ENCODE assay signal across 13 cellular contexts in genomic region chr14:69375722-69376121, GRCh38. TPM values are rescaled to one million over a fixed set of nuclear protein-coding genes. Genes with fewer than 3 reads are reported as not detected.
DNase-seq lines count a peak whose midpoint lies in the region; ATAC-seq, FAIRE-seq and TF ChIP-seq lines count a peak whose summit lies in the region.
"Had no signal": no experiment of that assay in that cellular context is flagged by ENCODE, and none has a peak within 500 bp of the region (broad histone marks: within the 10 kb centered on the region; RNA-seq: fewer than 3 reads in every experiment).

No MANE protein-coding gene starts in this region.

- no peak overlapping the region for H2BK20ac ChIP-seq in H1 (ENCODE audit: low read length)

- no peaks in the 10 kb centered on the region for H3K4me1 Mint-ChIP-seq in endothelial cell (ENCODE audit: unreplicated experiment)
- H3K4me1 Mint-ChIP-seq: GM23338 had no signal

- intact Hi-C loops in HepG2 (cut with micrococcal nuclease; ENCODE audit: unreplicated experiment) (no loop called here), right lobe of liver (cut with DNase I) (no loop called here)

- H3K9ac ChIP-seq in HepG2 (ENCODE audit: insufficient read depth, low read depth, low read length) (no peak overlapping the region), H1 (replicated peaks in 1 of 4; ENCODE audit: extremely low read depth in 1 of 4, low read depth in 3 of 4, low read length in 3 of 4) (no peak overlapping the region)

- no peak overlapping the region for H2BK15ac ChIP-seq in H1 (ENCODE audit: low read length)

- TF ChIP-seq RAD21 in HepG2 (CRISPR knock-in tag; IDR thresholded peaks at IDR 0.05) (no peak), H1 (IDR thresholded peaks at IDR 0.05 in 1 of 2, conservative IDR thresholded peaks at IDR 0.05 in 1 of 2; ENCODE audit: low read depth in 2 of 2, low read length in 2 of 2) (no peak)

- no peak for TF ChIP-seq EP300 in HepG2 (IDR thresholded peaks at IDR 0.05; ENCODE audit: low read depth in 2 of 2, low read length in 2 of 2)
- TF ChIP-seq EP300 in HepG2 (CRISPR knock-in tag; IDR thresholded peaks at IDR 0.05; ENCODE audit: borderline replicate concordance) = no peak
- no peak for TF ChIP-seq EP300 in H1 (IDR thresholded peaks at IDR 0.05; ENCODE audit: borderline replicate concordance in 1 of 2, low read depth in 2 of 2, low read length in 2 of 2)

- ATAC-seq in HepG2 = no peak
- ATAC-seq in right lobe of liver = no peak
- ATAC-seq: GM23338, K562 had no signal

- H3K23ac ChIP-seq in H1 (ENCODE audit: insufficient read length) = no peak overlapping the region

- H3K23me2 ChIP-seq in H1 (ENCODE audit: low read depth, low read length) = no peaks in the 10 kb centered on the region

- H4K8ac ChIP-seq in H1 (ENCODE audit: extremely low read depth, insufficient read depth, low read length) = no peak overlapping the region

- H3K4me1 ChIP-seq in HepG2 (ENCODE audit: insufficient read depth, low read length) (0 out of 2 replicates have a peak, but pooled peaks cover 9% of the 10 kb centered on the region), right lobe of liver (no peaks in the 10 kb centered on the region), H1 (replicated peaks in 1 of 4; ENCODE audit: control insufficient read depth in 3 of 4, insufficient read depth in 4 of 4, low read length in 3 of 4) (no peaks in the 10 kb centered on the region)

- H3K4me2 ChIP-seq in HepG2 (ENCODE audit: low read depth, low read length) (no peak overlapping the region), H1 (ENCODE audit: insufficient read depth in 1 of 2, low read depth in 2 of 2, low read length in 2 of 2) (no peak overlapping the region)
- H3K4me2 ChIP-seq: GM23338 had no signal

- no peak overlapping the region for H4K5ac ChIP-seq in H1 (ENCODE audit: insufficient read length, low read depth, low read length)

- peaks cover 2% of the 10 kb centered on the region for H3K27me3 Mint-ChIP-seq in endothelial cell (ENCODE audit: unreplicated experiment)
- H3K27me3 Mint-ChIP-seq: CD4-positive, alpha-beta memory T cell had no signal

- H3K27ac ChIP-seq in HepG2 (ENCODE audit: extremely low read length, insufficient read depth, low read length) (no peak overlapping the region), right lobe of liver (no peak overlapping the region), H1 (ENCODE audit: low read depth, low read length) (no peak overlapping the region)
- H3K27ac ChIP-seq: C4-2B had no signal

- H3K4ac ChIP-seq in H1 (replicated peaks; ENCODE audit: insufficient read length, low read depth, low read length) = no peak overlapping the region

- WGBS in HepG2 (ENCODE audit: low lambda C conversion rate) = 93% methylated on average over 5 of the region's 5 CpGs
- WGBS in right lobe of liver (ENCODE audit: insufficient coverage, low coverage, low lambda C conversion rate, missing lambda C conversion rate) = 90% methylated on average over 3 of the region's 5 CpGs
- 94% methylated on average over 5 of the region's 5 CpGs; no CpG with 5 or more reads in 1 of the 2 experiments for WGBS in H1 (ENCODE audit: extremely low coverage in 1 of 2, insufficient coverage in 1 of 2, insufficient read length in 1 of 2, insufficient replicate concordance in 2 of 2, low coverage in 1 of 2, low lambda C conversion rate in 2 of 2, missing lambda C conversion rate in 1 of 2), 2 experiments

- no peaks in the 10 kb centered on the region; the same call in 1 of the 2 replicates for H4K20me1 ChIP-seq in HepG2 (ENCODE audit: insufficient read depth, low read length)
- H4K20me1 ChIP-seq in H1 (replicated peaks in 1 of 2; ENCODE audit: control insufficient read depth in 1 of 2, insufficient read depth in 2 of 2, low read length in 2 of 2) = peaks cover 0 to 3% of the 10 kb centered on the region in 2 experiments

- H3K79me2 ChIP-seq in HepG2 (ENCODE audit: insufficient read depth, low read length) (no peaks in the 10 kb centered on the region), H1 (ENCODE audit: control insufficient read depth in 1 of 2, insufficient read depth in 2 of 2, low read length in 2 of 2) (no peaks in the 10 kb centered on the region)

- peaks cover 26% of the 10 kb centered on the region for H3K36me3 Mint-ChIP-seq in endothelial cell (ENCODE audit: low read depth, unreplicated experiment)

- no peak overlapping the region for H2BK120ac ChIP-seq in H1 (replicated peaks; ENCODE audit: low read depth, low read length)

- H3K27me3 ChIP-seq in HepG2 (ENCODE audit: control insufficient read depth in 1 of 2, insufficient read depth in 2 of 2, low read length in 2 of 2) = no peaks in the 10 kb centered on the region
- H3K27me3 ChIP-seq in right lobe of liver = no peaks in the 10 kb centered on the region
- no peaks in the 10 kb centered on the region for H3K27me3 ChIP-seq in H1 (replicated peaks in 1 of 4; ENCODE audit: control insufficient read depth in 3 of 4, extremely low read depth in 1 of 4, insufficient read depth in 3 of 4, low read length in 3 of 4)

- no peak for TF ChIP-seq POLR2A in HepG2 (IDR thresholded peaks at IDR 0.05; ENCODE audit: insufficient read depth in 1 of 2, low read depth in 2 of 2, low read length in 2 of 2)
- TF ChIP-seq POLR2A in right lobe of liver (IDR thresholded peaks at IDR 0.05) = no peak
- peak; percentile 56; the same call in 1 of the 2 replicates for TF ChIP-seq POLR2A in GM12891 (IDR thresholded peaks at IDR 0.05; ENCODE audit: low read depth, low read length)
- no peak for TF ChIP-seq POLR2A in H1 (IDR thresholded peaks at IDR 0.05; ENCODE audit: control extremely low read depth in 1 of 2, low read depth in 2 of 2, low read length in 2 of 2)

- no peaks in the 10 kb centered on the region; the same call in 1 of the 2 replicates for H3K79me1 ChIP-seq in H1 (ENCODE audit: low read depth, low read length)

- H3K9me3 ChIP-seq in HepG2 (ENCODE audit: low read length) = no peaks in the 10 kb centered on the region
- H3K9me3 ChIP-seq in right lobe of liver = no peaks in the 10 kb centered on the region
- H3K9me3 ChIP-seq in H1 (ENCODE audit: insufficient read depth in 2 of 2, low read depth in 1 of 2, low read length in 1 of 2) = no peaks in the 10 kb centered on the region

- in situ Hi-C loops in HepG2 (cut with HindIII; ENCODE audit: extremely low pct_ligation_motif_present, low pct_unique_long_range_greater_than_20kb) = no loop called here

- no peaks in the 10 kb centered on the region for H3K9me3 Mint-ChIP-seq in endothelial cell (ENCODE audit: unreplicated experiment)

- no peak for FAIRE-seq in HepG2 (lab: Jason Lieb, UNC)
- FAIRE-seq in GM12891 (lab: Jason Lieb, UNC) = no peak
- FAIRE-seq in H1 (lab: Jason Lieb, UNC) = no peak
- FAIRE-seq: K562 had no signal

- H3K27ac Mint-ChIP-seq in endothelial cell (ENCODE audit: unreplicated experiment) = no peak overlapping the region
- H3K27ac Mint-ChIP-seq: GM23338 had no signal

- POLR2A ChIA-PET in HepG2 (lab: Yijun Ruan, JAX) (interaction anchor here (1.6 kb wide), 1 partner anchor 23 kb away, joined by 12 read pairs; the partner anchor contains the start of genes ERH and SLC39A9), H1 (lab: Charles Lee; ENCODE audit: partially characterized antibody) (interaction anchor here (0.6 to 2.0 kb wide), 4 partner anchors 9 to 22 kb away, joined by 3 to 8 read pairs (median 6); partner anchors contain the start of genes ERH and SLC39A9)

- H4K91ac ChIP-seq in H1 (replicated peaks; ENCODE audit: insufficient read length, low read length) = no peak overlapping the region

- no peak overlapping the region for H3K56ac ChIP-seq in H1 (replicated peaks; ENCODE audit: insufficient read length, low read depth, low read length)

- TF ChIP-seq CTCF in HepG2 (CRISPR knock-in tag; IDR thresholded peaks at IDR 0.05) (no peak), right lobe of liver (IDR thresholded peaks at IDR 0.05) (no peak), H1 (IDR thresholded peaks at IDR 0.05; ENCODE audit: control extremely low read depth in 1 of 3, insufficient read depth in 1 of 3, low read depth in 1 of 3, low read length in 3 of 3) (no peak), endothelial cell (IDR thresholded peaks at IDR 0.05; ENCODE audit: unreplicated experiment) (no peak)

- H3K4me3 ChIP-seq in HepG2 (replicated peaks in 1 of 3; ENCODE audit: insufficient read depth in 1 of 3, low read depth in 2 of 3, low read length in 3 of 3) (no peak overlapping the region), right lobe of liver (no peak overlapping the region), H1 (ENCODE audit: extremely low read depth in 1 of 4, insufficient read depth in 2 of 4, low read depth in 3 of 4, low read length in 4 of 4) (no peak overlapping the region)
- H3K4me3 ChIP-seq: GM23338, K562 had no signal

- H2AFZ ChIP-seq in HepG2 (ENCODE audit: low read length) = no peak overlapping the region
- H2AFZ ChIP-seq in H1 (ENCODE audit: low read length) = no peak overlapping the region
- H2AFZ ChIP-seq: GM23338 had no signal

- no TSS peak for BruUV-seq in HepG2 (replicated peaks; lab: Mats Ljungman, UMichigan)

- no peak overlapping the region for H2AK5ac ChIP-seq in H1 (ENCODE audit: low read depth, low read length)

- H3K36me3 ChIP-seq in HepG2 (replicated peaks in 1 of 2; ENCODE audit: control insufficient read depth in 1 of 2, insufficient read depth in 2 of 2, low read length in 2 of 2) = peaks cover 4 to 30% of the 10 kb centered on the region in 2 experiments
- peaks cover 0 to 12% (median 3%) of the 10 kb centered on the region in 4 donors for H3K36me3 ChIP-seq in right lobe of liver
- peaks cover 3 to 40% (median 27%) of the 10 kb centered on the region in 4 experiments; a peak in 7 of 8 replicates for H3K36me3 ChIP-seq in H1 (ENCODE audit: control insufficient read depth in 2 of 4, insufficient read depth in 4 of 4, low read length in 3 of 4)

- no peak overlapping the region for H3K18ac ChIP-seq in H1 (ENCODE audit: extremely low read depth, low read length)

- CTCF ChIA-PET in HepG2 (lab: Yijun Ruan, JAX; ENCODE audit: low intra/inter-chr PET ratio, low total read pairs) (no interaction called here), H1 (lab: Charles Lee; ENCODE audit: partially characterized antibody) (interaction anchor here (0.9 to 1.5 kb wide), 4 partner anchors 65 to 246 kb away, joined by 3 read pairs; no protein-coding TSS in a partner anchor)

- DNase-seq in HepG2 (ENCODE audit: low spot score) (no peak), right lobe of liver (no peak), GM12891 (ENCODE audit: insufficient read length, low spot score) (no peak), H1 (ENCODE audit: low read depth in 1 of 2, low spot score in 2 of 2) (no peak), endothelial cell (ENCODE audit: low spot score) (no peak), HuH-7 (ENCODE audit: low spot score) (no peak), globus pallidus (ENCODE audit: low spot score) (no peak)
- DNase-seq: CD4-positive, alpha-beta memory T cell; DMS79 treated with DMSO at 0.1 percent for 48 hours; H7 had no signal

- no peak overlapping the region for H3K4me3 Mint-ChIP-seq in endothelial cell (ENCODE audit: unreplicated experiment)
- H3K4me3 Mint-ChIP-seq: CD4-positive, alpha-beta memory T cell; GM23338 had no signal

- no peak overlapping the region for H2BK12ac ChIP-seq in H1 (ENCODE audit: low read depth, low read length)

- no peak overlapping the region for H2BK5ac ChIP-seq in H1 (ENCODE audit: low read depth, low read length)

- H3K14ac ChIP-seq in H1 (ENCODE audit: insufficient read length) = no peak overlapping the region

RNA-seq across cellular contexts. Expression of gene ERH, which starts 22.4 kb away (rescaled TPM):
- total RNA-seq in HepG2 (2016; rRNA removed; fragmentation: Illumina TruSeq; extraction: Trizol) (341 and 491 TPM in 2 replicates), right lobe of liver (10 to 100 TPM; 46.0 to 71.7 (median 68.5) TPM), endothelial cell (ENCODE audit: unreplicated experiment) (282 TPM)
- 125 and 129 TPM in 2 replicates for total RNA-seq in HepG2 (2016; cell fraction: cytosol; rRNA removed; fragmentation: Illumina TruSeq; extraction: Trizol; ENCODE audit: low read depth)
- 358 and 522 TPM in 2 replicates for total RNA-seq in HepG2 (2016; cell fraction: insoluble cytoplasmic fraction; rRNA removed; fragmentation: Illumina TruSeq; extraction: Trizol)
- total RNA-seq in HepG2 (2016; cell fraction: membrane; rRNA removed; fragmentation: Illumina TruSeq; extraction: Trizol) = 183 and 193 TPM in 2 replicates
- total RNA-seq in HepG2 (2016; cell fraction: nucleus; rRNA removed; fragmentation: Illumina TruSeq; extraction: Trizol) = 143 and 174 TPM in 2 replicates
- polyA plus RNA-seq in HepG2 (2011; rRNA removed) (75.8 and 105 TPM in 2 replicates), H1 (2011; rRNA removed) (157 and 329 TPM in 2 replicates)
- 90.2 and 93.3 TPM in 2 replicates for polyA plus RNA-seq in HepG2 (2011; cell fraction: cytosol; rRNA removed)
- 21.4 and 29.5 TPM in 2 replicates for polyA plus RNA-seq in HepG2 (2011; cell fraction: nucleus; rRNA removed)
- polyA plus RNA-seq in HepG2 (2012) = 129 and 223 TPM in 2 replicates
- 100 and 107 TPM in 2 replicates for polyA plus RNA-seq in HepG2 (2016; cell fraction: cytosol; fragmentation: Illumina TruSeq; extraction: Trizol; ENCODE audit: low read depth)
- polyA plus RNA-seq in HepG2 (2016; cell fraction: insoluble cytoplasmic fraction; fragmentation: Illumina TruSeq; extraction: Trizol; ENCODE audit: low read depth) = 571 and 661 TPM in 2 replicates
- 175 and 180 TPM in 2 replicates for polyA plus RNA-seq in HepG2 (2016; cell fraction: membrane; fragmentation: Illumina TruSeq; extraction: Trizol; ENCODE audit: low read depth)
- polyA plus RNA-seq in HepG2 (2016; cell fraction: nucleus; fragmentation: Illumina TruSeq; extraction: Trizol; ENCODE audit: insufficient read depth, low read depth) = 224 and 228 TPM in 2 replicates
- polyA minus RNA-seq in HepG2 (2011; rRNA and poly(A)+ RNA removed; ENCODE audit: low replicate concordance) = 48.2 and 87.3 TPM in 2 replicates
- 116 and 129 TPM in 2 replicates for polyA minus RNA-seq in HepG2 (2011; cell fraction: cytosol; rRNA and poly(A)+ RNA removed)
- 100 and 107 TPM in 2 replicates for polyA minus RNA-seq in HepG2 (2011; cell fraction: nucleus; rRNA and poly(A)+ RNA removed)
- polyA plus RNA-seq in GM12891 (2012; ENCODE audit: low read depth, missing spikeins) = 352 TPM
- 447 and 454 TPM in 2 replicates for total RNA-seq in H1 (2021; fragmentation: NEBNext Ultra II Directional; extraction: Animal tissue kit (Norgen Biotek cat#: 25700))
- 282 TPM for polyA plus RNA-seq in H1 (2011; cell fraction: cytosol; rRNA removed)
- 29.6 TPM for polyA plus RNA-seq in H1 (2011; cell fraction: nucleus; rRNA removed)
- polyA plus RNA-seq in H1 (2012, experiment 1 of 2) = 272 to 407 TPM (median 327 TPM) in 4 replicates
- polyA plus RNA-seq in H1 (2012, experiment 2 of 2) = 80.4 TPM
- polyA plus RNA-seq in H1 (2013, experiment 1 of 2) = 315 TPM
- 331 TPM for polyA plus RNA-seq in H1 (2013, experiment 2 of 2)
- polyA minus RNA-seq in H1 (2011; rRNA and poly(A)+ RNA removed) = 77.2 and 87.2 TPM in 2 replicates
- polyA minus RNA-seq in H1 (2011; cell fraction: cytosol; rRNA and poly(A)+ RNA removed) = 146 TPM
- 94.6 TPM for polyA minus RNA-seq in H1 (2011; cell fraction: nucleus; rRNA and poly(A)+ RNA removed)

RNA-seq across cellular contexts. Expression of gene SLC39A9, which starts 22.8 kb away (rescaled TPM):
- total RNA-seq in HepG2 (2016; rRNA removed; fragmentation: Illumina TruSeq; extraction: Trizol) = 63.8 and 69.5 TPM in 2 replicates
- total RNA-seq in HepG2 (2016; cell fraction: cytosol; rRNA removed; fragmentation: Illumina TruSeq; extraction: Trizol; ENCODE audit: low read depth) = 9.2 and 9.9 TPM in 2 replicates
- total RNA-seq in HepG2 (2016; cell fraction: insoluble cytoplasmic fraction; rRNA removed; fragmentation: Illumina TruSeq; extraction: Trizol) = 65.8 and 71.2 TPM in 2 replicates
- 32.7 and 37.8 TPM in 2 replicates for total RNA-seq in HepG2 (2016; cell fraction: membrane; rRNA removed; fragmentation: Illumina TruSeq; extraction: Trizol)
- 64.0 and 64.2 TPM in 2 replicates for total RNA-seq in HepG2 (2016; cell fraction: nucleus; rRNA removed; fragmentation: Illumina TruSeq; extraction: Trizol)
- polyA plus RNA-seq in HepG2 (2011; rRNA removed) = 45.5 and 46.6 TPM in 2 replicates
- polyA plus RNA-seq in HepG2 (2011; cell fraction: cytosol; rRNA removed) = 33.9 and 43.3 TPM in 2 replicates
- polyA plus RNA-seq in HepG2 (2011; cell fraction: nucleus; rRNA removed) = 27.1 and 28.1 TPM in 2 replicates
- polyA plus RNA-seq in HepG2 (2012) = 21.9 and 26.1 TPM in 2 replicates
- polyA plus RNA-seq in HepG2 (2016; cell fraction: cytosol; fragmentation: Illumina TruSeq; extraction: Trizol; ENCODE audit: low read depth) = 3.7 and 4.1 TPM in 2 replicates
- polyA plus RNA-seq in HepG2 (2016; cell fraction: insoluble cytoplasmic fraction; fragmentation: Illumina TruSeq; extraction: Trizol; ENCODE audit: low read depth) = 30.0 and 36.3 TPM in 2 replicates
- polyA plus RNA-seq in HepG2 (2016; cell fraction: membrane; fragmentation: Illumina TruSeq; extraction: Trizol; ENCODE audit: low read depth) = 14.3 and 15.0 TPM in 2 replicates
- polyA plus RNA-seq in HepG2 (2016; cell fraction: nucleus; fragmentation: Illumina TruSeq; extraction: Trizol; ENCODE audit: insufficient read depth, low read depth) = 43.0 and 43.2 TPM in 2 replicates
- polyA minus RNA-seq in HepG2 (2011; rRNA and poly(A)+ RNA removed; ENCODE audit: low replicate concordance) = 194 and 305 TPM in 2 replicates
- 55.4 and 68.9 TPM in 2 replicates for polyA minus RNA-seq in HepG2 (2011; cell fraction: cytosol; rRNA and poly(A)+ RNA removed)
- 48.5 and 59.8 TPM in 2 replicates for polyA minus RNA-seq in HepG2 (2011; cell fraction: nucleus; rRNA and poly(A)+ RNA removed)
- total RNA-seq in right lobe of liver = 10 to 100 TPM; 44.7 to 78.2 (median 58.2) TPM
- polyA plus RNA-seq in GM12891 (2012; ENCODE audit: low read depth, missing spikeins) = 26.8 TPM
- 43.8 and 44.2 TPM in 2 replicates for total RNA-seq in H1 (2021; fragmentation: NEBNext Ultra II Directional; extraction: Animal tissue kit (Norgen Biotek cat#: 25700))
- polyA plus RNA-seq in H1 (2011; rRNA removed) = 26.6 and 31.0 TPM in 2 replicates
- 28.2 TPM for polyA plus RNA-seq in H1 (2011; cell fraction: cytosol; rRNA removed)
- 19.2 TPM for polyA plus RNA-seq in H1 (2011; cell fraction: nucleus; rRNA removed)
- 19.7 to 28.2 TPM (median 25.4 TPM) in 4 replicates for polyA plus RNA-seq in H1 (2012, experiment 1 of 2)
- polyA plus RNA-seq in H1 (2012, experiment 2 of 2) = 5.0 TPM
- polyA plus RNA-seq in H1 (2013, experiment 1 of 2) = 29.4 TPM
- 36.4 TPM for polyA plus RNA-seq in H1 (2013, experiment 2 of 2)
- polyA minus RNA-seq in H1 (2011; rRNA and poly(A)+ RNA removed) = 141 and 182 TPM in 2 replicates
- polyA minus RNA-seq in H1 (2011; cell fraction: cytosol; rRNA and poly(A)+ RNA removed) = 41.2 TPM
- polyA minus RNA-seq in H1 (2011; cell fraction: nucleus; rRNA and poly(A)+ RNA removed) = 39.3 TPM
- total RNA-seq in endothelial cell (ENCODE audit: unreplicated experiment) = 41.2 TPM

Comparison
In these comparisons a context has a peak if more than half of its experiments do, and no peak if none do; other contexts are left out.
1. Of the 41 proteins assayed by ChIP-seq in both HepG2 and H1: peak only in HepG2: none; only in H1: POLR2AphosphoS5; in both: none; in neither: 40.